In genomic region chr2:72150157-72150960, GRCh38 we compare ENCODE assay signal across 8 cellular contexts. TPM values are rescaled to one million over a fixed set of nuclear protein-coding genes. Genes with fewer than 3 reads are reported as not detected.
DNase-seq lines count a peak whose midpoint lies in the region; ATAC-seq and TF ChIP-seq lines count a peak whose summit lies in the region.

No MANE protein-coding gene starts in this region.

- BruUV-seq in IMR-90 (replicated peaks; lab: Mats Ljungman, UMichigan): no TSS peak
- no TSS peak for BruUV-seq in PC-3 (replicated peaks; lab: Mats Ljungman, UMichigan)

- intact Hi-C loops in IMR-90 (cut with micrococcal nuclease): loop anchor here (1.0 to 2.0 kb wide), 7 partner anchors 226 to 605 kb away; no protein-coding TSS in a partner anchor
- intact Hi-C loops in PC-3 (cut with micrococcal nuclease): loop anchor here (1.0 to 5.0 kb wide), 8 partner anchors 216 to 605 kb away; no protein-coding TSS in a partner anchor

- peak overlapping the region; percentile 5 for H2AK9ac ChIP-seq in IMR-90 (replicated peaks; ENCODE audit: low read depth, low read length, poor library complexity)

- H2BK5ac ChIP-seq in IMR-90 (ENCODE audit: low read depth, low read length, poor library complexity, severe bottlenecking): no peak overlapping the region

- no peak overlapping the region for H2AK5ac ChIP-seq in IMR-90 (ENCODE audit: low read depth, low read length)

- DNase-seq in COLO829 (ENCODE audit: low spot score) (peak; percentile 72), IMR-90 (peak; percentile 64), PC-3 (peak; percentile 93), fibroblast of gingiva (ENCODE audit: low read depth) (peak; percentile 47)
- DNase-seq in activated T-cell treated with anti-CD3 and anti-CD28 coated beads, Interleukin-2, amount 50 U/mL, for 48 hours: peak; percentile 81 to 82
- peak; percentile 76 for DNase-seq in natural killer cell treated with Interleukin-12 subunit alpha and Interleukin-12 subunit beta and Interleukin-15 and Interleukin-18, amount 100 ng/mL, for 72 hours (ENCODE audit: low spot score)

- TF ChIP-seq POLR2A in IMR-90 (IDR thresholded peaks at IDR 0.05; ENCODE audit: low read depth, low read length): no peak

- no peak overlapping the region for H4K91ac ChIP-seq in IMR-90 (ENCODE audit: insufficient read depth, low read depth, low read length)

- peak overlapping the region; percentile 81 for H2AFZ ChIP-seq in IMR-90 (replicated peaks; ENCODE audit: low read length, poor library complexity)
- peak overlapping the region; percentile 75 for H2AFZ ChIP-seq in PC-3 (ENCODE audit: low read length)

- WGBS in IMR-90 (ENCODE audit: extremely low coverage in 2 of 2, insufficient read length in 1 of 2), 2 experiments: 2% methylated on average over 10 of the region's 28 CpGs; no CpG with 5 or more reads in 1 of the 2 experiments

- no peak overlapping the region for H3K18ac ChIP-seq in IMR-90 (ENCODE audit: low read depth, low read length)

- peak overlapping the region; percentile 84 for H3K4me2 ChIP-seq in IMR-90 (ENCODE audit: low read depth, low read length)
- H3K4me2 ChIP-seq in PC-3 (ENCODE audit: low read length): peak overlapping the region; percentile 83

- no peak overlapping the region for H4K5ac ChIP-seq in IMR-90 (ENCODE audit: low read depth, low read length)

- ATAC-seq in GM21447 (IDR thresholded peaks at IDR 0.05; ENCODE audit: unreplicated experiment): peak; percentile 72
- peak; percentile 86 for ATAC-seq in IMR-90 (ENCODE audit: low read depth)
- peak; percentile 80 for ATAC-seq in PC-3
- ATAC-seq in natural killer cell treated with Interleukin-12 subunit alpha and Interleukin-12 subunit beta and Interleukin-15 and Interleukin-18, amount 100 ng/mL, for 72 hours: peak; percentile 66 to 72

- H3K4ac ChIP-seq in IMR-90 (ENCODE audit: low read depth, low read length): no peak overlapping the region

- CTCF ChIA-PET in IMR-90 (lab: Yijun Ruan, JAX): interaction anchor here (0.7 to 1.5 kb wide), 17 partner anchors 11 to 720 kb away, joined by 3 to 10 read pairs (median 5); no protein-coding TSS in a partner anchor
- CTCF ChIA-PET in PC-3 (lab: Charles Lee): interaction anchor here (0.5 to 1.7 kb wide), 13 partner anchors 14 to 604 kb away, joined by 3 to 47 read pairs (median 4); no protein-coding TSS in a partner anchor

- H3K56ac ChIP-seq in IMR-90 (ENCODE audit: extremely low read depth, insufficient read depth, low read length): no peak overlapping the region

- H3F3A ChIP-seq in PC-3 (ENCODE audit: low read length, unreplicated experiment): no peaks in the 10 kb centered on the region

- H3K36me3 ChIP-seq in IMR-90 (ENCODE audit: control insufficient read depth, insufficient read depth, low read length) (no peaks in the 10 kb centered on the region), PC-3 (ENCODE audit: low read depth, low read length) (no peaks in the 10 kb centered on the region)

- H3K9ac ChIP-seq in IMR-90 (ENCODE audit: low read depth, low read length) (no peak overlapping the region), PC-3 (ENCODE audit: low read length) (no peak overlapping the region)

- H4K20me1 ChIP-seq in IMR-90 (ENCODE audit: insufficient read depth, low read length) (peaks cover 5% of the 10 kb centered on the region; the same call in 1 of the 2 replicates), PC-3 (ENCODE audit: low read length) (no peaks in the 10 kb centered on the region)

- TF ChIP-seq CTCF in IMR-90 (conservative IDR thresholded peaks at IDR 0.05; ENCODE audit: low read depth, low read length) (peak; percentile 88), PC-3 (conservative IDR thresholded peaks at IDR 0.05; ENCODE audit: low read depth, low read length) (peak; percentile 81)

- dilution Hi-C loops in IMR-90 (cut with HindIII; ENCODE audit: low sequenced_read_pairs, unreplicated experiment): no loop called here

- H3K36me3 Mint-ChIP-seq in natural killer cell treated with Interleukin-12 subunit alpha and Interleukin-12 subunit beta and Interleukin-15 and Interleukin-18, amount 100 ng/mL, for 72 hours: peaks cover 10% of the 10 kb centered on the region
- peaks cover 3% of the 10 kb centered on the region for H3K36me3 Mint-ChIP-seq in stimulated activated naive CD8-positive, alpha-beta T cell treated with anti-CD3 and anti-CD28 coated beads, Interleukin-15, Interleukin-2, amounts not matched to agents 100 ng/mL and 50 ng/mL, for 24 hours (ENCODE audit: low read depth)

- peaks cover 89% of the 10 kb centered on the region for H3K27me3 ChIP-seq in IMR-90 (ENCODE audit: control insufficient read depth, insufficient read depth, low read length)
- H3K27me3 ChIP-seq in PC-3 (ENCODE audit: low read length): peaks cover 29% of the 10 kb centered on the region

- H3K9me3 ChIP-seq in IMR-90 (ENCODE audit: control insufficient read depth, insufficient read depth, low read length) (peaks cover 9% of the 10 kb centered on the region), PC-3 (ENCODE audit: low read length) (no peaks in the 10 kb centered on the region)

- no peak overlapping the region for H2BK15ac ChIP-seq in IMR-90 (ENCODE audit: low read depth, low read length)

- H3K4me1 ChIP-seq in IMR-90 (ENCODE audit: control insufficient read depth, insufficient read depth, low read length) (peaks cover 14% of the 10 kb centered on the region; the same call in 1 of the 2 replicates), PC-3 (ENCODE audit: insufficient read depth, low read length) (peaks cover 24% of the 10 kb centered on the region)

- in situ Hi-C loops in IMR-90 (cut with MboI; ENCODE audit: low sequenced_read_pairs): loop anchor here (5.0 to 10.0 kb wide), 5 partner anchors 226 to 603 kb away; no protein-coding TSS in a partner anchor

- H3K27ac ChIP-seq in IMR-90 (ENCODE audit: insufficient read depth, low read length): no peak overlapping the region
- H3K27ac ChIP-seq in PC-3 (ENCODE audit: low read length): no peak overlapping the region

- no peaks in the 10 kb centered on the region for H3K79me2 ChIP-seq in PC-3 (ENCODE audit: low read length)

- H4K8ac ChIP-seq in IMR-90 (ENCODE audit: low read depth in 2 of 2, low read length in 2 of 2): no peak overlapping the region

- TF ChIP-seq RAD21 in IMR-90 (IDR thresholded peaks at IDR 0.05; ENCODE audit: low read length): peak; percentile 91

- H3K9me3 Mint-ChIP-seq in natural killer cell treated with Interleukin-12 subunit alpha and Interleukin-12 subunit beta and Interleukin-15 and Interleukin-18, amount 100 ng/mL, for 72 hours: no peaks in the 10 kb centered on the region
- H3K9me3 Mint-ChIP-seq in stimulated activated naive CD8-positive, alpha-beta T cell treated with anti-CD3 and anti-CD28 coated beads, Interleukin-15, Interleukin-2, amounts not matched to agents 100 ng/mL and 50 ng/mL, for 24 hours: no peaks in the 10 kb centered on the region

- POLR2A ChIA-PET in IMR-90 (lab: Charles Lee; ENCODE audit: unreplicated experiment): no interaction called here
- POLR2A ChIA-PET in PC-3 (lab: Charles Lee; ENCODE audit: unreplicated experiment): no interaction called here

- peak overlapping the region; percentile 74; the same call in 1 of the 2 replicates for H3K23ac ChIP-seq in IMR-90 (ENCODE audit: low read depth, low read length)

- H2BK20ac ChIP-seq in IMR-90 (ENCODE audit: low read depth, low read length): no peak overlapping the region

- H3K9me2 ChIP-seq in PC-3 (replicated peaks; ENCODE audit: low read length): no peaks in the 10 kb centered on the region

- peak overlapping the region; percentile 87 for H3K4me3 Mint-ChIP-seq in natural killer cell treated with Interleukin-12 subunit alpha and Interleukin-12 subunit beta and Interleukin-15 and Interleukin-18, amount 100 ng/mL, for 72 hours
- peak overlapping the region; percentile 71 for H3K4me3 Mint-ChIP-seq in stimulated activated naive CD8-positive, alpha-beta T cell treated with anti-CD3 and anti-CD28 coated beads, Interleukin-15, Interleukin-2, amounts not matched to agents 100 ng/mL and 50 ng/mL, for 24 hours

- H3K4me1 Mint-ChIP-seq in natural killer cell treated with Interleukin-12 subunit alpha and Interleukin-12 subunit beta and Interleukin-15 and Interleukin-18, amount 100 ng/mL, for 72 hours (ENCODE audit: low read depth in 2 of 2): peaks cover 34 to 35% of the 10 kb centered on the region in 2 donors
- peaks cover 39% of the 10 kb centered on the region for H3K4me1 Mint-ChIP-seq in stimulated activated naive CD8-positive, alpha-beta T cell treated with anti-CD3 and anti-CD28 coated beads, Interleukin-15, Interleukin-2, amounts not matched to agents 100 ng/mL and 50 ng/mL, for 24 hours (ENCODE audit: low read depth)

- H3K14ac ChIP-seq in IMR-90 (replicated peaks; ENCODE audit: low read depth, low read length): no peak overlapping the region

- H3K9me1 ChIP-seq in IMR-90 (ENCODE audit: insufficient read depth, low read length): no peaks in the 10 kb centered on the region

- no peak overlapping the region for H3K27ac Mint-ChIP-seq in natural killer cell treated with Interleukin-12 subunit alpha and Interleukin-12 subunit beta and Interleukin-15 and Interleukin-18, amount 100 ng/mL, for 72 hours
- peak overlapping the region; percentile 28 for H3K27ac Mint-ChIP-seq in stimulated activated naive CD8-positive, alpha-beta T cell treated with anti-CD3 and anti-CD28 coated beads, Interleukin-15, Interleukin-2, amounts not matched to agents 100 ng/mL and 50 ng/mL, for 24 hours

- no peaks in the 10 kb centered on the region for H3K79me1 ChIP-seq in IMR-90 (ENCODE audit: low read depth in 1 of 2, low read length in 2 of 2)

- H3K27me3 Mint-ChIP-seq in natural killer cell treated with Interleukin-12 subunit alpha and Interleukin-12 subunit beta and Interleukin-15 and Interleukin-18, amount 100 ng/mL, for 72 hours: peaks cover 55 to 59% of the 10 kb centered on the region in 2 donors
- peaks cover 60% of the 10 kb centered on the region for H3K27me3 Mint-ChIP-seq in stimulated activated naive CD8-positive, alpha-beta T cell treated with anti-CD3 and anti-CD28 coated beads, Interleukin-15, Interleukin-2, amounts not matched to agents 100 ng/mL and 50 ng/mL, for 24 hours

- H3K4me3 ChIP-seq in IMR-90 (ENCODE audit: insufficient read depth, low read depth, low read length) (no peak overlapping the region; the same call in 1 of the 2 replicates), PC-3 (ENCODE audit: low read length) (peak overlapping the region; percentile 74)

- H2BK120ac ChIP-seq in IMR-90 (ENCODE audit: low read depth, low read length): no peak overlapping the region

TF ChIP-seq in IMR-90, 13 proteins besides CTCF, POLR2A, EP300 and RAD21 (continues in another document):
- no peak for TF ChIP-seq CEBPB (IDR thresholded peaks at IDR 0.05; ENCODE audit: low read depth, low read length)
- TF ChIP-seq FOS (IDR thresholded peaks at IDR 0.05; ENCODE audit: low read depth, low read length): no peak
- TF ChIP-seq CHD1 (IDR thresholded peaks at IDR 0.05; ENCODE audit: low read depth, low read length): no peak
- no peak for TF ChIP-seq NFE2L2 (IDR thresholded peaks at IDR 0.05; ENCODE audit: low read depth, low read length)

RNA-seq across cellular contexts. Expression of gene CYP26B1, which starts 2.7 kb away (rescaled TPM):
- total RNA-seq in IMR-90 (2012; rRNA removed): not detected in 2 replicates
- polyA plus RNA-seq in IMR-90 (2012; rRNA removed): 0.01 and 0.02 TPM in 2 replicates
- 0.03 TPM in 1 of 2 replicates, not detected in the other for polyA plus RNA-seq in IMR-90 (2012; cell fraction: cytosol; rRNA removed)
- polyA plus RNA-seq in IMR-90 (2012; cell fraction: nucleus; rRNA removed; ENCODE audit: low replicate concordance): 0.25 and 0.62 TPM in 2 replicates
- total RNA-seq in PC-3 (2014; rRNA removed): 1.6 and 3.9 TPM in 2 replicates
- not detected for total RNA-seq in natural killer cell treated with Interleukin-12 subunit alpha and Interleukin-12 subunit beta and Interleukin-15 and Interleukin-18, amount 100 ng/mL, for 72 hours
